Comparison of ENCODE assay signal across 7 cellular contexts in the genomic region with DNA sequence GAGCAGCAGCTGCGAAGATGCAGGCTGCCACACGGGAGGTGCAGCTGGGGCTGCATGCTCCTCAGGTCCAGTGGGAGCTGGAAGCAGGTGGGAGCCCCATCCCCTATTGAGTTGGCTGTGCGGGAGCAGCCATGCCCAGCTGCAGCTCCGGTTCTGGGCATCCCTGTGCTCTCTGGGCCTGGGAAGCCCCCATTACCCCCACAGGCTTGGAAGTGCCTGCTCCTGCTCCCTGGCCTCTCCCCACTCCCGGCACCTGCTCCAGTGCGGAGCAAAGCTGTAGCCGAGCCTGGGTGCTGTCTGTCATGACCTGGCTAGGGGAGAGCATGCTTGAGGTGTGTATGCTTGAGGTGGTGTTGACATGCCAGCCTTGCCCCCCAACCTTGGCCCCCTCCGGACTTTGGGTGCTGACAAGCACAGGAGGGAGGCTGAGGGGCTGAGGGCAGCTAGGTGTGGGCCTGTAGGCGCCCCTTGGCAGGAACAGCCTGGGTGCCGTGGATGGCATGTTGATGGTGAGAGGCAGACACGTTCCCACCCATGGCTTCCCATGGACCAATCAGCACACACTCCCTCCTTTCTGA. TPM values are rescaled to one million over a fixed set of nuclear protein-coding genes. Genes with fewer than 3 reads are reported as not detected.
"Had no signal": no experiment of that assay in that cellular context is flagged by ENCODE, and none has a peak within 500 bp of the region (broad histone marks: within the 10 kb centered on the region; RNA-seq: fewer than 3 reads in every experiment).

No MANE protein-coding gene starts in this region.

- H3K9ac ChIP-seq: GM23248 had no signal

- H3K27ac ChIP-seq: GM23248 had no signal

- H2AFZ ChIP-seq: GM23248 had no signal

- ATAC-seq: K562 had no signal

- DNase-seq: GM23248, GOT3, H9, HCEC 1CT, IMR-90, KG1 had no signal

- H3K4me3 ChIP-seq: GM23248, K562 had no signal

RNA-seq across cellular contexts. Expression of a gene that starts 21.5 kb away (rescaled TPM):
- polyA plus RNA-seq: K562 had no signal

RNA-seq across cellular contexts. Expression of a gene that starts 48.0 kb away (rescaled TPM):
- polyA plus RNA-seq: K562 had no signal
